ENCODE assay signal across 11 cellular contexts in the genomic region with DNA sequence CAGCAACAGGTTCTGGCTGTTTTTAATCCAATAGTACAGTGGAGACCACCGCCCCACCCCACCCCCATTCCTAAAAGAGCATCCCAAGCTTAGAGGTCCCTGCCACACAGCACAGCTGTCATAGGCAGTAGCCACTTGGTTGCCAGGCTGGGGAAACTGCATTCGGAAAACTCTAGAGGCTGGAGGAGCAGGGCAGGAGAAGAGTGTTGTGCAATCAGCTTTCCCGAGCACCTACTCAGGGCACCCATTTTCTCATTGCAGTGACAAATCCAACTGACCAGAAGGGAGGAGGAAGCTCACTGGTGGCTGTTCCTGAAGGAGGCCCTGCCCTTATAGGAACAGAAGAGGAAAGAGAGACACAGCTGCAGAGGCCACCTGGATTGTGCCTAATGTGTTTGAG. TPM values are rescaled to one million over a fixed set of nuclear protein-coding genes. Genes with fewer than 3 reads are reported as not detected.
DNase-seq lines count a peak whose midpoint lies in the region; ATAC-seq and TF ChIP-seq lines count a peak whose summit lies in the region.
"Had no signal": no experiment of that assay in that cellular context is flagged by ENCODE, and none has a peak within 500 bp of the region (broad histone marks: within the 10 kb centered on the region; RNA-seq: fewer than 3 reads in every experiment).

No MANE protein-coding gene starts in this region.

- ATAC-seq in foreskin keratinocyte (peak; percentile 2), HG03565 (IDR thresholded peaks at IDR 0.05; ENCODE audit: unreplicated experiment) (no peak), HG02610 (IDR thresholded peaks at IDR 0.05; ENCODE audit: unreplicated experiment) (no peak)

- no peaks in the 10 kb centered on the region for H3K79me2 ChIP-seq in osteoblast (ENCODE audit: insufficient read depth, low read length)

- no peak overlapping the region for H3K27ac ChIP-seq in foreskin keratinocyte
- H3K27ac ChIP-seq in osteoblast (ENCODE audit: low read depth, low read length) = no peak overlapping the region
- H3K27ac ChIP-seq: HL-60 had no signal

- H3K27me3 ChIP-seq in foreskin keratinocyte (no peaks in the 10 kb centered on the region), osteoblast (ENCODE audit: insufficient read depth, low read length) (no peaks in the 10 kb centered on the region)

- H3K4me2 ChIP-seq in osteoblast (ENCODE audit: insufficient read depth, low read length) = peak overlapping the region; percentile 91

- H3K4me3 ChIP-seq in osteoblast (ENCODE audit: insufficient read depth, low read length) = no peak overlapping the region

- DNase-seq in DMS53 treated with DMSO at 0.1 percent for 48 hours (lab: John Stamatoyannopoulos, UW; ENCODE audit: unreplicated experiment) = peak; percentile 33
- peak; percentile 32 for DNase-seq in SKM-1 treated with dmso at 0.1 percent for 144 hours (lab: John Stamatoyannopoulos, UW; ENCODE audit: unreplicated experiment)
- peak in 1 of 2 donors; percentile 44 for DNase-seq in foreskin keratinocyte
- DNase-seq in osteoblast (ENCODE audit: insufficient read length, low spot score, missing footprints) = no peak
- no peak for DNase-seq in T-helper 1 cell
- DNase-seq in activated effector memory CD4-positive, alpha-beta T cell treated with anti-CD3 and anti-CD28 coated beads, Interleukin-2, amount 50 U/mL, for 16 hours = no peak
- DNase-seq: CD8-positive, alpha-beta memory T cell; effector memory CD4-positive, alpha-beta T cell had no signal

- H3K4me1 ChIP-seq in foreskin keratinocyte (peaks cover 21% of the 10 kb centered on the region), osteoblast (ENCODE audit: insufficient read depth, low read length) (peaks cover 10% of the 10 kb centered on the region)

- no peak overlapping the region for H2AFZ ChIP-seq in osteoblast (ENCODE audit: low read length)

- no peaks in the 10 kb centered on the region for H3K36me3 ChIP-seq in osteoblast (ENCODE audit: insufficient read depth, low read length)

- no peaks in the 10 kb centered on the region for H3K9me3 ChIP-seq in osteoblast (ENCODE audit: low read depth, low read length)

- no peaks in the 10 kb centered on the region for H4K20me1 ChIP-seq in osteoblast (ENCODE audit: insufficient read depth, low read length)

- no peak for TF ChIP-seq CTCF in foreskin keratinocyte (conservative IDR thresholded peaks at IDR 0.05)
- no peak for TF ChIP-seq CTCF in osteoblast (IDR thresholded peaks at IDR 0.05; ENCODE audit: extremely low read depth, low read depth, low read length)

RNA-seq across cellular contexts. Expression of a gene that starts 1.1 kb away (rescaled TPM):
- 27.5 and 36.3 TPM in 2 replicates for total RNA-seq in foreskin keratinocyte
- polyA plus RNA-seq in foreskin keratinocyte = 29.4 and 42.3 TPM in 2 replicates
- 0.29 and 4.7 TPM in 2 replicates for total RNA-seq in osteoblast
- total RNA-seq: CD8-positive, alpha-beta memory T cell had no signal
- polyA plus RNA-seq: CD8-positive, alpha-beta memory T cell had no signal

RNA-seq across cellular contexts. Expression of a gene that starts 17.2 kb away (rescaled TPM):
- total RNA-seq in foreskin keratinocyte (not detected in 2 replicates), osteoblast (not detected in 2 replicates)
- polyA plus RNA-seq in foreskin keratinocyte = not detected in 2 replicates
- total RNA-seq: CD8-positive, alpha-beta memory T cell had no signal
- polyA plus RNA-seq: CD8-positive, alpha-beta memory T cell had no signal

RNA-seq across cellular contexts. Expression of a gene that starts 33.8 kb away (rescaled TPM):
- total RNA-seq in foreskin keratinocyte = 0.82 and 0.85 TPM in 2 replicates
- polyA plus RNA-seq in foreskin keratinocyte = 0.79 and 0.86 TPM in 2 replicates
- 1.1 TPM in 1 of 2 replicates, not detected in the other for total RNA-seq in osteoblast
- total RNA-seq: CD8-positive, alpha-beta memory T cell had no signal
- polyA plus RNA-seq: CD8-positive, alpha-beta memory T cell had no signal

Comparison
In these comparisons a context has a peak if more than half of its experiments do, and no peak if none do; other contexts are left out.
1. DNase-seq: peak in DMS53 treated with DMSO at 0.1 percent for 48 hours (single experiment) and SKM-1 treated with dmso at 0.1 percent for 144 hours (single experiment); none in osteoblast (single experiment), T-helper 1 cell (0 of 5) and activated effector memory CD4-positive, alpha-beta T cell treated with anti-CD3 and anti-CD28 coated beads, Interleukin-2, amount 50 U/mL, for 16 hours (single experiment).